In the genomic region with DNA sequence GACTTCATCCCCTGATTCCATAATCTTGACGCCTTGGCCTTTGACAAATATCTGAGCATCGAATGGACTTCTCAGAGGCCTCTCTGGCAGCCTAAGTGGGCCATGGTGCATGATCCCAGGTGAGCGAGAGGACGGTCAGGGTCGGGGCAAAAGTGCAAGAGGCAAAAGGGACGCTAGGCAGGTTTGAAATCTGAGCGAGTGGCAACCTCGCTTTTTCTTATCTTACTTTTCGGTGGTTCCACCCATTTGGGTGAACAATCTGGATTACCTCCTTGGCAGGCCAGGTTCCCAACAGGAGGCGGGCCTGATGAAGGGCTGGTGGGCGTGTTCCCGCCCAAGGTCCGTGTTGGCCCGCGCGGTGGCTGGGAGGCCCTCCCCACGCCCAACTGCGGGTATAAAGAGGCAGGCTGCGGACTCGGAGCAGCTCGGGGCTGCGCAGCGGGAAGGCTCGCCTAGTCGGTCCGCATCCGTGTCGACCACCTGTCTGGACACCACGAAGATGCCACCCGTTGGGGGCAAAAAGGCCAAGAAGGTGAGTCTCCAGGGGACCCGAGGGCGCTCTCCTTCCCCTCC, we compare ENCODE assay signal across 1 cellular context.
TF ChIP-seq lines count a peak whose summit lies in the region.

TSS of gene BHMT (plus strand) at position 423 of the 573 bp plus-strand sequence. CDS start at position 500, 77 bp downstream.

TF ChIP-seq in K562, 482 proteins besides CTCF, POLR2A, EP300 and RAD21:
- TF ChIP-seq EZH2 (IDR thresholded peaks at IDR 0.05; ENCODE audit: borderline replicate concordance, low read depth, low read length): peak; percentile 73; the same call in 1 of the 2 replicates
- TF ChIP-seq CXXC5 (CRISPR knock-in tag; IDR thresholded peaks at IDR 0.05): no peak
